9 cellular contexts compared by ENCODE assay signal in genomic region chr11:66607126-66607834, GRCh38. TPM values are rescaled to one million over a fixed set of nuclear protein-coding genes. Genes with fewer than 3 reads are reported as not detected.
DNase-seq lines count a peak whose midpoint lies in the region; ATAC-seq, FAIRE-seq and TF ChIP-seq lines count a peak whose summit lies in the region.
"Had no signal": no experiment of that assay in that cellular context is flagged by ENCODE, and none has a peak within 500 bp of the region (broad histone marks: within the 10 kb centered on the region; RNA-seq: fewer than 3 reads in every experiment).

No MANE protein-coding gene starts in this region.

- no peaks in the 10 kb centered on the region for H3K9me3 ChIP-seq in IMR-90 (ENCODE audit: control insufficient read depth, insufficient read depth, low read length)
- H3K9me3 ChIP-seq in mammary epithelial cell (replicated peaks; ENCODE audit: insufficient read depth, low read length): no peaks in the 10 kb centered on the region
- H3K9me3 ChIP-seq in HepG2 (ENCODE audit: low read length): no peaks in the 10 kb centered on the region
- H3K9me3 ChIP-seq in thyroid gland: no peaks in the 10 kb centered on the region

- H2AFZ ChIP-seq in IMR-90 (replicated peaks; ENCODE audit: low read length, poor library complexity) (no peak overlapping the region), mammary epithelial cell (ENCODE audit: low read depth, low read length) (no peak overlapping the region), HepG2 (ENCODE audit: low read length) (no peak overlapping the region)

- no peak overlapping the region for H2AK9ac ChIP-seq in IMR-90 (replicated peaks; ENCODE audit: low read depth, low read length, poor library complexity)

- peak; percentile 80 for FAIRE-seq in HepG2 (lab: Jason Lieb, UNC)

- dilution Hi-C loops in IMR-90 (cut with HindIII; ENCODE audit: low sequenced_read_pairs, unreplicated experiment) (no loop called here), mammary epithelial cell (cut with HindIII; ENCODE audit: low sequenced_read_pairs) (no loop called here)

- TF ChIP-seq RAD21 in IMR-90 (IDR thresholded peaks at IDR 0.05; ENCODE audit: low read length): no peak
- TF ChIP-seq RAD21 in HepG2 (CRISPR knock-in tag; IDR thresholded peaks at IDR 0.05): 0 out of 2 replicates have a peak, but pooled peaks have one; percentile 12

- H2BK20ac ChIP-seq in IMR-90 (ENCODE audit: low read depth, low read length): no peak overlapping the region

- peaks cover 16% of the 10 kb centered on the region for H4K20me1 ChIP-seq in IMR-90 (ENCODE audit: insufficient read depth, low read length)
- H4K20me1 ChIP-seq in mammary epithelial cell (ENCODE audit: insufficient read depth, low read length): no peaks in the 10 kb centered on the region
- H4K20me1 ChIP-seq in HepG2 (ENCODE audit: insufficient read depth, low read length): no peaks in the 10 kb centered on the region

- no peak overlapping the region for H3K14ac ChIP-seq in IMR-90 (replicated peaks; ENCODE audit: low read depth, low read length)

- H3K79me1 ChIP-seq in IMR-90 (ENCODE audit: low read depth in 1 of 2, low read length in 2 of 2): peaks cover 0 to 7% of the 10 kb centered on the region in 2 experiments; a peak in 1 of 4 replicates

- peak in 1 of 2 experiments; percentile 54; a peak in 1 of 4 replicates for TF ChIP-seq EP300 in HepG2 (IDR thresholded peaks at IDR 0.05; ENCODE audit: low read depth in 2 of 2, low read length in 2 of 2)
- no peak for TF ChIP-seq EP300 in HepG2 (CRISPR knock-in tag; IDR thresholded peaks at IDR 0.05; ENCODE audit: borderline replicate concordance)

- in situ Hi-C loops in IMR-90 (cut with MboI; ENCODE audit: low sequenced_read_pairs) (no loop called here), mammary epithelial cell (cut with MboI; ENCODE audit: low sequenced_read_pairs in 2 of 2) (no loop called here), HepG2 (cut with HindIII; ENCODE audit: extremely low pct_ligation_motif_present, low pct_unique_long_range_greater_than_20kb) (no loop called here)

- WGBS in IMR-90 (ENCODE audit: extremely low coverage in 2 of 2, insufficient read length in 1 of 2), 2 experiments: 26% methylated on average over 5 of the region's 8 CpGs; no CpG with 5 or more reads in 1 of the 2 experiments
- 3% methylated on average over 6 of the region's 8 CpGs for WGBS in mammary epithelial cell (ENCODE audit: low coverage, missing lambda C conversion rate)
- 3% methylated on average over 7 of the region's 8 CpGs for WGBS in HepG2 (ENCODE audit: low lambda C conversion rate)
- whole genome bisulfite sequencing in thyroid gland, 2 donors: 46 to 71% methylated on average over 8 of the region's 8 CpGs

- peaks cover 14% of the 10 kb centered on the region; the same call in 1 of the 2 replicates for H3K9me1 ChIP-seq in IMR-90 (ENCODE audit: insufficient read depth, low read length)

- no peak overlapping the region for H3K23ac ChIP-seq in IMR-90 (ENCODE audit: low read depth, low read length)

- H3K27ac ChIP-seq in IMR-90 (ENCODE audit: insufficient read depth, low read length) (peak overlapping the region; percentile 53; the same call in 1 of the 2 replicates), mammary epithelial cell (ENCODE audit: insufficient read depth, low read depth, low read length) (peak overlapping the region; percentile 11), HepG2 (ENCODE audit: extremely low read length, insufficient read depth, low read length) (peak overlapping the region; percentile 70), thyroid gland (peak overlapping the region; percentile 28 to 63 (median 32))

- intact Hi-C loops in IMR-90 (cut with micrococcal nuclease): no loop called here
- intact Hi-C loops in mammary epithelial cell (cut with micrococcal nuclease): no loop called here
- intact Hi-C loops in HepG2 (cut with micrococcal nuclease; ENCODE audit: unreplicated experiment): no loop called here
- intact Hi-C loops in thyroid gland (cut with DNase I): no loop called here

- H3K9ac ChIP-seq in IMR-90 (ENCODE audit: low read depth, low read length) (no peak overlapping the region), mammary epithelial cell (ENCODE audit: insufficient read depth, low read length) (no peak overlapping the region), HepG2 (ENCODE audit: insufficient read depth, low read depth, low read length) (peak overlapping the region; percentile 40)

- H3K4me1 ChIP-seq in IMR-90 (ENCODE audit: control insufficient read depth, insufficient read depth, low read length): peaks cover 3% of the 10 kb centered on the region
- H3K4me1 ChIP-seq in mammary epithelial cell (ENCODE audit: insufficient read depth, low read length): peaks cover 12% of the 10 kb centered on the region
- peaks cover 23% of the 10 kb centered on the region for H3K4me1 ChIP-seq in HepG2 (ENCODE audit: insufficient read depth, low read length)
- peaks cover 0 to 7% of the 10 kb centered on the region in 2 donors for H3K4me1 ChIP-seq in thyroid gland

- TF ChIP-seq POLR2A in IMR-90 (IDR thresholded peaks at IDR 0.05; ENCODE audit: low read depth, low read length) (no peak), HepG2 (IDR thresholded peaks at IDR 0.05; ENCODE audit: insufficient read depth in 1 of 2, low read depth in 2 of 2, low read length in 2 of 2) (no peak), thyroid gland (IDR thresholded peaks at IDR 0.05) (no peak)

- H2BK120ac ChIP-seq in IMR-90 (ENCODE audit: low read depth, low read length): no peak overlapping the region

- H3K4ac ChIP-seq in IMR-90 (ENCODE audit: low read depth, low read length): no peak overlapping the region; the same call in 1 of the 2 replicates

- H3K4me2 ChIP-seq in IMR-90 (ENCODE audit: low read depth, low read length) (peak overlapping the region; percentile 51), mammary epithelial cell (ENCODE audit: insufficient read depth, low read depth, low read length) (peak overlapping the region; percentile 37), HepG2 (ENCODE audit: low read depth, low read length) (peak overlapping the region; percentile 63)

- ATAC-seq in IMR-90 (ENCODE audit: low read depth): peak; percentile 81
- peak; percentile 91 for ATAC-seq in HepG2
- no peak for ATAC-seq in GM18858 (IDR thresholded peaks at IDR 0.05; ENCODE audit: unreplicated experiment)

- H3K36me3 ChIP-seq in IMR-90 (ENCODE audit: control insufficient read depth, insufficient read depth, low read length) (peaks cover 23% of the 10 kb centered on the region), mammary epithelial cell (ENCODE audit: insufficient read depth, low read length) (peaks cover 3% of the 10 kb centered on the region), HepG2 (replicated peaks in 1 of 2; ENCODE audit: control insufficient read depth in 1 of 2, insufficient read depth in 2 of 2, low read length in 2 of 2) (peaks cover 7 to 16% of the 10 kb centered on the region in 2 experiments; a peak in 4 of 5 replicates), thyroid gland (peaks cover 9 to 13% of the 10 kb centered on the region in 2 donors)

- TF ChIP-seq CTCF in IMR-90 (conservative IDR thresholded peaks at IDR 0.05; ENCODE audit: low read depth, low read length): no peak
- TF ChIP-seq CTCF in mammary epithelial cell (conservative IDR thresholded peaks at IDR 0.05 in 1 of 2, IDR thresholded peaks at IDR 0.05 in 1 of 2; ENCODE audit: extremely low read depth in 1 of 2, insufficient read depth in 1 of 2, low read depth in 1 of 2, low read length in 2 of 2): no peak
- no peak for TF ChIP-seq CTCF in HepG2 (CRISPR knock-in tag; IDR thresholded peaks at IDR 0.05)
- no peak for TF ChIP-seq CTCF in thyroid gland (IDR thresholded peaks at IDR 0.05)

- DNase-seq in IMR-90 (peak; percentile 48), mammary epithelial cell (peak; percentile 56), HepG2 (ENCODE audit: low spot score) (peak; percentile 82), thyroid gland (peak; percentile 20 to 46), NCI-H2029 (lab: John Stamatoyannopoulos, UW) (no peak), iPS-NIHi11 (ENCODE audit: low spot score) (no peak)
- DNase-seq in activated CD8-positive, alpha-beta memory T cell treated with anti-CD3 and anti-CD28 coated beads for 24 hours: no peak
- DNase-seq: NCI-H1930 had no signal

- H3K4me3 ChIP-seq in IMR-90 (ENCODE audit: insufficient read depth, low read depth, low read length) (no peak overlapping the region), mammary epithelial cell (replicated peaks in 1 of 3; ENCODE audit: insufficient read depth in 1 of 3, low read depth in 2 of 3, low read length in 3 of 3) (no peak overlapping the region), HepG2 (replicated peaks in 1 of 3; ENCODE audit: insufficient read depth in 1 of 3, low read depth in 2 of 3, low read length in 3 of 3) (peak overlapping the region in 1 of 3 experiments; percentile 14; a peak in 2 of 6 replicates), thyroid gland (replicated peaks in 1 of 3) (no peak overlapping the region)

- H3K18ac ChIP-seq in IMR-90 (ENCODE audit: low read depth, low read length): no peak overlapping the region

- POLR2A ChIA-PET in IMR-90 (lab: Charles Lee; ENCODE audit: unreplicated experiment) (interaction anchor here (1.5 kb wide), 1 partner anchor 9 kb away, joined by 14 read pairs; the partner anchor contains the start of gene RBM14), HepG2 (lab: Yijun Ruan, JAX) (interaction anchor here (0.7 to 4.9 kb wide), 13 partner anchors 9 to 128 kb away, joined by 3 to 51 read pairs (median 5); partner anchors contain the start of genes CCDC87, CCS, DPP3 and RBM14)

- CTCF ChIA-PET in IMR-90 (lab: Yijun Ruan, JAX) (no interaction called here), mammary epithelial cell (lab: Charles Lee; ENCODE audit: low non-redundant PET) (no interaction called here), HepG2 (lab: Yijun Ruan, JAX; ENCODE audit: low intra/inter-chr PET ratio, low total read pairs) (no interaction called here)

- peak overlapping the region; percentile 38; the same call in 1 of the 2 replicates for H2AK5ac ChIP-seq in IMR-90 (ENCODE audit: low read depth, low read length)

- H3K79me2 ChIP-seq in mammary epithelial cell (ENCODE audit: insufficient read depth, low read length) (no peaks in the 10 kb centered on the region), HepG2 (ENCODE audit: insufficient read depth, low read length) (no peaks in the 10 kb centered on the region)

- H4K8ac ChIP-seq in IMR-90 (ENCODE audit: low read depth in 2 of 2, low read length in 2 of 2): no peak overlapping the region; a peak in 1 of 4 replicates

- no peak overlapping the region for H4K91ac ChIP-seq in IMR-90 (ENCODE audit: insufficient read depth, low read depth, low read length)

- H3K27me3 ChIP-seq in IMR-90 (ENCODE audit: control insufficient read depth, insufficient read depth, low read length) (no peaks in the 10 kb centered on the region), mammary epithelial cell (ENCODE audit: insufficient read depth, low read length) (no peaks in the 10 kb centered on the region), HepG2 (ENCODE audit: control insufficient read depth in 1 of 2, insufficient read depth in 2 of 2, low read length in 2 of 2) (no peaks in the 10 kb centered on the region), thyroid gland (no peaks in the 10 kb centered on the region)

- H3K56ac ChIP-seq in IMR-90 (ENCODE audit: extremely low read depth, insufficient read depth, low read length): no peak overlapping the region

- H2BK5ac ChIP-seq in IMR-90 (ENCODE audit: low read depth, low read length, poor library complexity, severe bottlenecking): peak overlapping the region; percentile 11

- no peak overlapping the region for H2BK15ac ChIP-seq in IMR-90 (ENCODE audit: low read depth, low read length)

- H4K5ac ChIP-seq in IMR-90 (ENCODE audit: low read depth, low read length): no peak overlapping the region

- no TSS peak for BruUV-seq in IMR-90 (replicated peaks; lab: Mats Ljungman, UMichigan)
- BruUV-seq in mammary epithelial cell (replicated peaks; lab: Mats Ljungman, UMichigan): no TSS peak
- TSS peak; percentile 17 for BruUV-seq in HepG2 (replicated peaks; lab: Mats Ljungman, UMichigan)

RNA-seq across cellular contexts. Expression of gene RBM14, which starts 9.2 kb away (rescaled TPM):
- total RNA-seq in IMR-90 (2012; rRNA removed): 9.3 and 12.2 TPM in 2 replicates
- 31.1 and 34.8 TPM in 2 replicates for polyA plus RNA-seq in IMR-90 (2012; rRNA removed)
- polyA plus RNA-seq in IMR-90 (2012; cell fraction: cytosol; rRNA removed): 16.4 and 25.6 TPM in 2 replicates
- polyA plus RNA-seq in IMR-90 (2012; cell fraction: nucleus; rRNA removed; ENCODE audit: low replicate concordance): 32.3 and 57.7 TPM in 2 replicates
- total RNA-seq in mammary epithelial cell: 10 to 100 TPM; 20.0 to 79.3 TPM
- polyA plus RNA-seq in mammary epithelial cell: 31.2 TPM
- 81.0 TPM for polyA minus RNA-seq in mammary epithelial cell
- 41.7 and 44.1 TPM in 2 replicates for total RNA-seq in HepG2 (2016; rRNA removed; fragmentation: Illumina TruSeq; extraction: Trizol)
- 3.6 and 5.1 TPM in 2 replicates for total RNA-seq in HepG2 (2016; cell fraction: cytosol; rRNA removed; fragmentation: Illumina TruSeq; extraction: Trizol; ENCODE audit: low read depth)
- 41.2 and 46.1 TPM in 2 replicates for total RNA-seq in HepG2 (2016; cell fraction: insoluble cytoplasmic fraction; rRNA removed; fragmentation: Illumina TruSeq; extraction: Trizol)
- total RNA-seq in HepG2 (2016; cell fraction: membrane; rRNA removed; fragmentation: Illumina TruSeq; extraction: Trizol): 17.8 and 17.9 TPM in 2 replicates
- 58.5 and 66.2 TPM in 2 replicates for total RNA-seq in HepG2 (2016; cell fraction: nucleus; rRNA removed; fragmentation: Illumina TruSeq; extraction: Trizol)
- polyA plus RNA-seq in HepG2 (2011; rRNA removed): 12.7 and 14.6 TPM in 2 replicates
- polyA plus RNA-seq in HepG2 (2011; cell fraction: cytosol; rRNA removed): 10.6 and 13.1 TPM in 2 replicates
- polyA plus RNA-seq in HepG2 (2011; cell fraction: nucleus; rRNA removed): 44.2 and 47.6 TPM in 2 replicates
- 18.2 and 26.9 TPM in 2 replicates for polyA plus RNA-seq in HepG2 (2012)
- polyA plus RNA-seq in HepG2 (2016; cell fraction: cytosol; fragmentation: Illumina TruSeq; extraction: Trizol; ENCODE audit: low read depth): 4.8 and 5.7 TPM in 2 replicates
- polyA plus RNA-seq in HepG2 (2016; cell fraction: insoluble cytoplasmic fraction; fragmentation: Illumina TruSeq; extraction: Trizol; ENCODE audit: low read depth): 50.7 and 56.3 TPM in 2 replicates
- 15.9 and 16.6 TPM in 2 replicates for polyA plus RNA-seq in HepG2 (2016; cell fraction: membrane; fragmentation: Illumina TruSeq; extraction: Trizol; ENCODE audit: low read depth)
- polyA plus RNA-seq in HepG2 (2016; cell fraction: nucleus; fragmentation: Illumina TruSeq; extraction: Trizol; ENCODE audit: insufficient read depth, low read depth): 64.3 and 68.1 TPM in 2 replicates
- polyA minus RNA-seq in HepG2 (2011; rRNA and poly(A)+ RNA removed; ENCODE audit: low replicate concordance): 59.6 and 85.3 TPM in 2 replicates
- 14.9 and 22.7 TPM in 2 replicates for polyA minus RNA-seq in HepG2 (2011; cell fraction: cytosol; rRNA and poly(A)+ RNA removed)
- polyA minus RNA-seq in HepG2 (2011; cell fraction: nucleus; rRNA and poly(A)+ RNA removed): 52.8 and 54.8 TPM in 2 replicates
- total RNA-seq in thyroid gland: 10 to 100 TPM; 31.8 to 76.9 (median 62.9) TPM

RNA-seq across cellular contexts. Expression of gene CCS, which starts 14.3 kb away (rescaled TPM):
- total RNA-seq in IMR-90 (2012; rRNA removed) (20.1 and 21.4 TPM in 2 replicates), mammary epithelial cell (10 to 100 TPM; 21.3 to 31.2 TPM), HepG2 (2016; rRNA removed; fragmentation: Illumina TruSeq; extraction: Trizol) (34.2 and 44.6 TPM in 2 replicates), thyroid gland (10 to 100 TPM; 22.7 to 48.5 (median 28.9) TPM)
- polyA plus RNA-seq in IMR-90 (2012; rRNA removed) (53.0 and 54.6 TPM in 2 replicates), mammary epithelial cell (21.7 TPM), HepG2 (2011; rRNA removed) (25.4 and 34.7 TPM in 2 replicates)
- 33.9 and 50.0 TPM in 2 replicates for polyA plus RNA-seq in IMR-90 (2012; cell fraction: cytosol; rRNA removed)
- 401 and 499 TPM in 2 replicates for polyA plus RNA-seq in IMR-90 (2012; cell fraction: nucleus; rRNA removed; ENCODE audit: low replicate concordance)
- 29.4 TPM for polyA minus RNA-seq in mammary epithelial cell
- total RNA-seq in HepG2 (2016; cell fraction: cytosol; rRNA removed; fragmentation: Illumina TruSeq; extraction: Trizol; ENCODE audit: low read depth): 77.8 and 78.2 TPM in 2 replicates
- total RNA-seq in HepG2 (2016; cell fraction: insoluble cytoplasmic fraction; rRNA removed; fragmentation: Illumina TruSeq; extraction: Trizol): 30.0 and 48.1 TPM in 2 replicates
- 36.9 and 40.8 TPM in 2 replicates for total RNA-seq in HepG2 (2016; cell fraction: membrane; rRNA removed; fragmentation: Illumina TruSeq; extraction: Trizol)
- total RNA-seq in HepG2 (2016; cell fraction: nucleus; rRNA removed; fragmentation: Illumina TruSeq; extraction: Trizol): 27.8 and 35.6 TPM in 2 replicates
- polyA plus RNA-seq in HepG2 (2011; cell fraction: cytosol; rRNA removed): 23.5 and 37.2 TPM in 2 replicates
- 127 and 131 TPM in 2 replicates for polyA plus RNA-seq in HepG2 (2011; cell fraction: nucleus; rRNA removed)
- 31.4 and 37.9 TPM in 2 replicates for polyA plus RNA-seq in HepG2 (2012)
- polyA plus RNA-seq in HepG2 (2016; cell fraction: cytosol; fragmentation: Illumina TruSeq; extraction: Trizol; ENCODE audit: low read depth): 6.4 and 6.8 TPM in 2 replicates
- polyA plus RNA-seq in HepG2 (2016; cell fraction: insoluble cytoplasmic fraction; fragmentation: Illumina TruSeq; extraction: Trizol; ENCODE audit: low read depth): 36.6 and 42.6 TPM in 2 replicates
- 6.0 and 8.2 TPM in 2 replicates for polyA plus RNA-seq in HepG2 (2016; cell fraction: membrane; fragmentation: Illumina TruSeq; extraction: Trizol; ENCODE audit: low read depth)
- 64.5 and 64.9 TPM in 2 replicates for polyA plus RNA-seq in HepG2 (2016; cell fraction: nucleus; fragmentation: Illumina TruSeq; extraction: Trizol; ENCODE audit: insufficient read depth, low read depth)
- 31.8 and 31.9 TPM in 2 replicates for polyA minus RNA-seq in HepG2 (2011; rRNA and poly(A)+ RNA removed; ENCODE audit: low replicate concordance)
- 18.1 and 21.5 TPM in 2 replicates for polyA minus RNA-seq in HepG2 (2011; cell fraction: cytosol; rRNA and poly(A)+ RNA removed)
- polyA minus RNA-seq in HepG2 (2011; cell fraction: nucleus; rRNA and poly(A)+ RNA removed): 21.1 and 29.0 TPM in 2 replicates

RNA-seq across cellular contexts. Expression of gene CCDC87, which starts 14.4 kb away (rescaled TPM):
- under 0.01 and 0.18 TPM in 2 replicates for total RNA-seq in IMR-90 (2012; rRNA removed)
- 0.14 and 0.19 TPM in 2 replicates for polyA plus RNA-seq in IMR-90 (2012; rRNA removed)
- polyA plus RNA-seq in IMR-90 (2012; cell fraction: cytosol; rRNA removed): 0.10 and 0.15 TPM in 2 replicates
- 0.04 and 0.07 TPM in 2 replicates for polyA plus RNA-seq in IMR-90 (2012; cell fraction: nucleus; rRNA removed; ENCODE audit: low replicate concordance)
- total RNA-seq in mammary epithelial cell: under 1 TPM; 0.31 to 0.83 TPM
- polyA plus RNA-seq in mammary epithelial cell: 0.22 TPM
- not detected for polyA minus RNA-seq in mammary epithelial cell
- total RNA-seq in HepG2 (2016; rRNA removed; fragmentation: Illumina TruSeq; extraction: Trizol): 0.17 and 0.42 TPM in 2 replicates
- 0.10 and 0.18 TPM in 2 replicates for total RNA-seq in HepG2 (2016; cell fraction: cytosol; rRNA removed; fragmentation: Illumina TruSeq; extraction: Trizol; ENCODE audit: low read depth)
- 0.27 and 0.41 TPM in 2 replicates for total RNA-seq in HepG2 (2016; cell fraction: insoluble cytoplasmic fraction; rRNA removed; fragmentation: Illumina TruSeq; extraction: Trizol)
- 0.46 and 0.48 TPM in 2 replicates for total RNA-seq in HepG2 (2016; cell fraction: membrane; rRNA removed; fragmentation: Illumina TruSeq; extraction: Trizol)
- total RNA-seq in HepG2 (2016; cell fraction: nucleus; rRNA removed; fragmentation: Illumina TruSeq; extraction: Trizol): 0.66 and 0.78 TPM in 2 replicates
- polyA plus RNA-seq in HepG2 (2011; rRNA removed): 0.05 and 0.09 TPM in 2 replicates
- 0.04 and 0.05 TPM in 2 replicates for polyA plus RNA-seq in HepG2 (2011; cell fraction: cytosol; rRNA removed)
- polyA plus RNA-seq in HepG2 (2011; cell fraction: nucleus; rRNA removed): 0.17 and 0.29 TPM in 2 replicates
- 0.20 and 0.21 TPM in 2 replicates for polyA plus RNA-seq in HepG2 (2012)
- polyA plus RNA-seq in HepG2 (2016; cell fraction: cytosol; fragmentation: Illumina TruSeq; extraction: Trizol; ENCODE audit: low read depth): not detected in 2 replicates
- polyA plus RNA-seq in HepG2 (2016; cell fraction: insoluble cytoplasmic fraction; fragmentation: Illumina TruSeq; extraction: Trizol; ENCODE audit: low read depth): 0.15 and 0.29 TPM in 2 replicates
- 0.06 and 0.10 TPM in 2 replicates for polyA plus RNA-seq in HepG2 (2016; cell fraction: membrane; fragmentation: Illumina TruSeq; extraction: Trizol; ENCODE audit: low read depth)
- 0.15 TPM in 1 of 2 replicates, not detected in the other for polyA plus RNA-seq in HepG2 (2016; cell fraction: nucleus; fragmentation: Illumina TruSeq; extraction: Trizol; ENCODE audit: insufficient read depth, low read depth)
- polyA minus RNA-seq in HepG2 (2011; rRNA and poly(A)+ RNA removed; ENCODE audit: low replicate concordance): 0.22 and 0.23 TPM in 2 replicates
- not detected in 2 replicates for polyA minus RNA-seq in HepG2 (2011; cell fraction: cytosol; rRNA and poly(A)+ RNA removed)
- polyA minus RNA-seq in HepG2 (2011; cell fraction: nucleus; rRNA and poly(A)+ RNA removed): 0.37 and 0.64 TPM in 2 replicates
- 1 to 10 TPM in 2 of 4 donors, under 1 TPM in 2; 0.92 to 2.1 (median 1.1) TPM for total RNA-seq in thyroid gland

RNA-seq across cellular contexts. Expression of gene RBM4, which starts 31.2 kb away (rescaled TPM):
- total RNA-seq in IMR-90 (2012; rRNA removed) (175 and 198 TPM in 2 replicates), mammary epithelial cell (100 to 1,000 TPM in 1 of 2 donors, 10 to 100 TPM in 1; 65.2 to 117 TPM), HepG2 (2016; rRNA removed; fragmentation: Illumina TruSeq; extraction: Trizol) (136 and 138 TPM in 2 replicates), thyroid gland (100 to 1,000 TPM; 104 to 147 (median 131) TPM)
- polyA plus RNA-seq in IMR-90 (2012; rRNA removed) (165 and 176 TPM in 2 replicates), mammary epithelial cell (181 TPM), HepG2 (2011; rRNA removed) (123 and 126 TPM in 2 replicates)
- polyA plus RNA-seq in IMR-90 (2012; cell fraction: cytosol; rRNA removed): 116 and 153 TPM in 2 replicates
- 101 and 183 TPM in 2 replicates for polyA plus RNA-seq in IMR-90 (2012; cell fraction: nucleus; rRNA removed; ENCODE audit: low replicate concordance)
- polyA minus RNA-seq in mammary epithelial cell: 133 TPM
- total RNA-seq in HepG2 (2016; cell fraction: cytosol; rRNA removed; fragmentation: Illumina TruSeq; extraction: Trizol; ENCODE audit: low read depth): 72.4 and 85.4 TPM in 2 replicates
- 137 and 138 TPM in 2 replicates for total RNA-seq in HepG2 (2016; cell fraction: insoluble cytoplasmic fraction; rRNA removed; fragmentation: Illumina TruSeq; extraction: Trizol)
- 57.5 and 58.8 TPM in 2 replicates for total RNA-seq in HepG2 (2016; cell fraction: membrane; rRNA removed; fragmentation: Illumina TruSeq; extraction: Trizol)
- 101 and 109 TPM in 2 replicates for total RNA-seq in HepG2 (2016; cell fraction: nucleus; rRNA removed; fragmentation: Illumina TruSeq; extraction: Trizol)
- 150 and 151 TPM in 2 replicates for polyA plus RNA-seq in HepG2 (2011; cell fraction: cytosol; rRNA removed)
- polyA plus RNA-seq in HepG2 (2011; cell fraction: nucleus; rRNA removed): 83.4 and 84.4 TPM in 2 replicates
- 117 and 122 TPM in 2 replicates for polyA plus RNA-seq in HepG2 (2012)
- polyA plus RNA-seq in HepG2 (2016; cell fraction: cytosol; fragmentation: Illumina TruSeq; extraction: Trizol; ENCODE audit: low read depth): 29.4 and 30.6 TPM in 2 replicates
- polyA plus RNA-seq in HepG2 (2016; cell fraction: insoluble cytoplasmic fraction; fragmentation: Illumina TruSeq; extraction: Trizol; ENCODE audit: low read depth): 149 and 157 TPM in 2 replicates
- 38.1 and 38.5 TPM in 2 replicates for polyA plus RNA-seq in HepG2 (2016; cell fraction: membrane; fragmentation: Illumina TruSeq; extraction: Trizol; ENCODE audit: low read depth)
- polyA plus RNA-seq in HepG2 (2016; cell fraction: nucleus; fragmentation: Illumina TruSeq; extraction: Trizol; ENCODE audit: insufficient read depth, low read depth): 115 and 116 TPM in 2 replicates
- 104 and 196 TPM in 2 replicates for polyA minus RNA-seq in HepG2 (2011; rRNA and poly(A)+ RNA removed; ENCODE audit: low replicate concordance)
- 40.8 and 41.0 TPM in 2 replicates for polyA minus RNA-seq in HepG2 (2011; cell fraction: cytosol; rRNA and poly(A)+ RNA removed)
- polyA minus RNA-seq in HepG2 (2011; cell fraction: nucleus; rRNA and poly(A)+ RNA removed): 136 and 154 TPM in 2 replicates

RNA-seq across cellular contexts. Expression of gene CTSF, which starts 38.9 kb away (rescaled TPM):
- 3.6 and 4.1 TPM in 2 replicates for total RNA-seq in IMR-90 (2012; rRNA removed)
- polyA plus RNA-seq in IMR-90 (2012; rRNA removed): 15.2 and 16.0 TPM in 2 replicates
- polyA plus RNA-seq in IMR-90 (2012; cell fraction: cytosol; rRNA removed): 15.8 and 25.9 TPM in 2 replicates
- polyA plus RNA-seq in IMR-90 (2012; cell fraction: nucleus; rRNA removed; ENCODE audit: low replicate concordance): 51.7 and 61.9 TPM in 2 replicates
- 10 to 100 TPM in 1 of 2 donors, 1 to 10 TPM in 1; 5.3 to 16.5 TPM for total RNA-seq in mammary epithelial cell
- 3.8 TPM for polyA plus RNA-seq in mammary epithelial cell
- polyA minus RNA-seq in mammary epithelial cell: 0.93 TPM
- not detected in 2 replicates for total RNA-seq in HepG2 (2016; rRNA removed; fragmentation: Illumina TruSeq; extraction: Trizol)
- not detected in 2 replicates for total RNA-seq in HepG2 (2016; cell fraction: cytosol; rRNA removed; fragmentation: Illumina TruSeq; extraction: Trizol; ENCODE audit: low read depth)
- not detected in 2 replicates for total RNA-seq in HepG2 (2016; cell fraction: insoluble cytoplasmic fraction; rRNA removed; fragmentation: Illumina TruSeq; extraction: Trizol)
- total RNA-seq in HepG2 (2016; cell fraction: membrane; rRNA removed; fragmentation: Illumina TruSeq; extraction: Trizol): not detected in 2 replicates
- not detected in 2 replicates for total RNA-seq in HepG2 (2016; cell fraction: nucleus; rRNA removed; fragmentation: Illumina TruSeq; extraction: Trizol)
- polyA plus RNA-seq in HepG2 (2011; rRNA removed): 0.17 TPM in 1 of 2 replicates, not detected in the other
- 0.08 TPM in 1 of 2 replicates, not detected in the other for polyA plus RNA-seq in HepG2 (2011; cell fraction: cytosol; rRNA removed)
- 0.24 TPM in 1 of 2 replicates, not detected in the other for polyA plus RNA-seq in HepG2 (2011; cell fraction: nucleus; rRNA removed)
- not detected in 2 replicates for polyA plus RNA-seq in HepG2 (2012)
- not detected in 2 replicates for polyA plus RNA-seq in HepG2 (2016; cell fraction: cytosol; fragmentation: Illumina TruSeq; extraction: Trizol; ENCODE audit: low read depth)
- polyA plus RNA-seq in HepG2 (2016; cell fraction: insoluble cytoplasmic fraction; fragmentation: Illumina TruSeq; extraction: Trizol; ENCODE audit: low read depth): not detected in 2 replicates
- not detected in 2 replicates for polyA plus RNA-seq in HepG2 (2016; cell fraction: membrane; fragmentation: Illumina TruSeq; extraction: Trizol; ENCODE audit: low read depth)
- not detected in 2 replicates for polyA plus RNA-seq in HepG2 (2016; cell fraction: nucleus; fragmentation: Illumina TruSeq; extraction: Trizol; ENCODE audit: insufficient read depth, low read depth)
- polyA minus RNA-seq in HepG2 (2011; rRNA and poly(A)+ RNA removed; ENCODE audit: low replicate concordance): 6.7 TPM in 1 of 2 replicates, not detected in the other
- not detected in 2 replicates for polyA minus RNA-seq in HepG2 (2011; cell fraction: cytosol; rRNA and poly(A)+ RNA removed)
- polyA minus RNA-seq in HepG2 (2011; cell fraction: nucleus; rRNA and poly(A)+ RNA removed): not detected in 2 replicates
- total RNA-seq in thyroid gland: 10 to 100 TPM; 30.4 to 79.1 (median 64.6) TPM

Comparison
In these comparisons a context has a peak if more than half of its experiments do, and no peak if none do; other contexts are left out.
1. DNase-seq: peak in IMR-90 (single experiment), mammary epithelial cell (single experiment), HepG2 (single experiment) and thyroid gland (2 of 2); none in NCI-H2029 (single experiment), iPS-NIHi11 (single experiment) and activated CD8-positive, alpha-beta memory T cell treated with anti-CD3 and anti-CD28 coated beads for 24 hours (single experiment).
2. H3K27ac ChIP-seq: peak in every context shown above with its lines; median percentile 70 in HepG2; 53 in IMR-90; 32 in thyroid gland; 11 in mammary epithelial cell.
3. Peak in every context shown above with its lines, with median percentiles within 50 percentile points of each other: H3K4me2 ChIP-seq.